ENCODE assay signal across 8 cellular contexts in genomic region chr19:13117176-13117771, GRCh38. TPM values are rescaled to one million over a fixed set of nuclear protein-coding genes. Genes with fewer than 3 reads are reported as not detected.
DNase-seq lines count a peak whose midpoint lies in the region; ATAC-seq and TF ChIP-seq lines count a peak whose summit lies in the region.

No MANE protein-coding gene starts in this region.

- no peaks in the 10 kb centered on the region for H3K36me3 Mint-ChIP-seq in T-helper 17 cell (ENCODE audit: low read depth)

- TF ChIP-seq CTCF in foreskin fibroblast (IDR thresholded peaks at IDR 0.05; ENCODE audit: low read depth, low read length), result no peak

- no peaks in the 10 kb centered on the region for H3K27me3 Mint-ChIP-seq in T-helper 17 cell

- H3K4me3 ChIP-seq in foreskin fibroblast (ENCODE audit: low read depth in 1 of 2, low read length in 2 of 2), result peak overlapping the region; percentile 97 to 100

- H3K9me3 ChIP-seq in T-helper 17 cell (ENCODE audit: control insufficient read depth, low read length, poor library complexity, severe bottlenecking), result no peaks in the 10 kb centered on the region

- ATAC-seq in T-helper 17 cell, result peak; percentile 27
- ATAC-seq in sciatic nerve, result peak; percentile 20
- no peak for ATAC-seq in HG03159 (IDR thresholded peaks at IDR 0.05; ENCODE audit: unreplicated experiment)
- ATAC-seq in esophagus mucosa, result no peak

- intact Hi-C loops in sciatic nerve (cut with DNase I), result loop anchor here (2.0 kb wide), 1 partner anchor 32 kb away; no protein-coding TSS in a partner anchor

- peak overlapping the region; percentile 93 for H3K27ac Mint-ChIP-seq in T-helper 17 cell

- DNase-seq in NCI-H82 (lab: John Stamatoyannopoulos, UW) (peak; percentile 69), NCI-H82 treated with DMSO at 0.1 percent for 48 hours (lab: John Stamatoyannopoulos, UW; ENCODE audit: unreplicated experiment) (no peak), T-helper 17 cell (no peak), foreskin fibroblast (no peak), sciatic nerve (ENCODE audit: low spot score) (no peak), NCI-H2107 treated with DMSO at 0.1 percent for 48 hours (lab: John Stamatoyannopoulos, UW; ENCODE audit: unreplicated experiment) (no peak)

- H3K4me3 Mint-ChIP-seq in T-helper 17 cell, result peak overlapping the region; percentile 98

- peaks cover 35% of the 10 kb centered on the region for H3K4me1 Mint-ChIP-seq in T-helper 17 cell

RNA-seq across cellular contexts. Expression of gene TRMT1, which starts 0.7 kb away (rescaled TPM):
- total RNA-seq in T-helper 17 cell (10 to 100 TPM; 60.3 to 72.3 TPM), sciatic nerve (34.7 TPM), esophagus mucosa (23.8 TPM)

RNA-seq across cellular contexts. Expression of gene NACC1, which starts 0.8 kb away (rescaled TPM):
- 10 to 100 TPM; 23.1 to 26.4 TPM for total RNA-seq in T-helper 17 cell
- total RNA-seq in sciatic nerve, result 30.7 TPM
- 40.0 TPM for total RNA-seq in esophagus mucosa

RNA-seq across cellular contexts. Expression of gene LYL1, which starts 14.6 kb away (rescaled TPM):
- total RNA-seq in T-helper 17 cell (10 to 100 TPM in 1 of 2 donors, 1 to 10 TPM in 1; 6.9 to 17.9 TPM), sciatic nerve (20.2 TPM), esophagus mucosa (1.4 TPM)

RNA-seq across cellular contexts. Expression of gene STX10, which starts 32.9 kb away (rescaled TPM):
- total RNA-seq in T-helper 17 cell (10 to 100 TPM; 33.5 TPM), sciatic nerve (48.3 TPM), esophagus mucosa (46.0 TPM)

RNA-seq across cellular contexts. Expression of gene IER2, which starts 32.9 kb away (rescaled TPM):
- 100 to 1,000 TPM; 376 to 523 TPM for total RNA-seq in T-helper 17 cell
- total RNA-seq in sciatic nerve, result 102 TPM
- total RNA-seq in esophagus mucosa, result 97.7 TPM

Comparison
In these comparisons a context has a peak if more than half of its experiments do, and no peak if none do; other contexts are left out.
1. ATAC-seq: peak in T-helper 17 cell (single experiment) and sciatic nerve (single experiment); none in HG03159 (single experiment) and esophagus mucosa (single experiment).